In the genomic region with DNA sequence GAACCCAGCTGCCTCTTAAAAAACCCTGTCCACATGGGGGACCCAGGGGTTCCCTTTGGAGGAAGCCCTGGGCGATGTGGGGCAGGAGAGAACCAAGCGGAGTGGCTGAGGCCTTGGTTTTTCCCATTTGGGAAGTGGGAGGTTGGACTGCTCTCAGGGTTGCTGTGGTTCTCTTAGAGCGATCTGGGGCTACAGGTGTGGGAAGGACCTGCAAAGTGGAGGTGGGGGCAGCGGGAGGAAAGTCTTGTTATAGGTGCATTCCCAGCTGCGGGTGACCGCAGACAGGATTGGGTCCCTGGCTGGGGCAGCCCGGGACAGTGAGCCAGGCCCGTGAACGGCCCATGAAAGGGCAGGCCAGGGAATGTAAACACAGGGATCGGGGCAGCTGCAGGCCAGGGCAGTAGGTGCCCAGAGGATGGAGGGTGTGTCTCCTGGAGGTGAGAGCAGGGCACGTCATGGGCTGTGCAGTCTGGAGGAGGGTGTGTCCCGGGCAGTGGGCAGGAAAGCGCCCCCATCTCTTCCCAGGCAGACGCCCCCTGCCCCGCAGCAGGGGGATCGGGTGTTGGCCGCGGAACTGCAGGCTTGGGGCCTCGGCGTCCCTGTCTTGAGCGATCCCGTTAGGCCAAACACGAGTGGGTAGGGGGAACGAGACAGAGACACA, we compare ENCODE assay signal across 8 cellular contexts.
DNase-seq lines count a peak whose midpoint lies in the region; ATAC-seq lines count a peak whose summit lies in the region.

No MANE protein-coding gene starts in this region.

- H3K27ac ChIP-seq in subcutaneous abdominal adipose tissue (ENCODE audit: low read depth, low read length) = no peak overlapping the region

- peaks cover 0 to 20% (median 14%) of the 10 kb centered on the region in 5 donors for H3K36me3 ChIP-seq in subcutaneous abdominal adipose tissue (ENCODE audit: control insufficient read depth in 5 of 5, insufficient read depth in 5 of 5, low read length in 5 of 5)

- H3K4me3 Mint-ChIP-seq in T-helper 1 cell treated with Interleukin-12 subunit alpha and Interleukin-12 subunit beta and Interleukin-4 antibody, amounts not matched to agents 30 μg/mL and 1 μg/mL, for 36 hours = peak overlapping the region; percentile 92
- H3K4me3 Mint-ChIP-seq in activated naive CD8-positive, alpha-beta T cell treated with anti-CD3 and anti-CD28 coated beads, Interleukin-2, amount 50 U/mL, for 24 hours = peak overlapping the region; percentile 80

- H3K4me1 Mint-ChIP-seq in T-helper 1 cell treated with Interleukin-12 subunit alpha and Interleukin-12 subunit beta and Interleukin-4 antibody, amounts not matched to agents 30 μg/mL and 1 μg/mL, for 36 hours (ENCODE audit: low read depth) = peaks cover 10% of the 10 kb centered on the region
- H3K4me1 Mint-ChIP-seq in activated naive CD8-positive, alpha-beta T cell treated with anti-CD3 and anti-CD28 coated beads, Interleukin-2, amount 50 U/mL, for 24 hours = peaks cover 18% of the 10 kb centered on the region

- H3K27me3 Mint-ChIP-seq in T-helper 1 cell treated with Interleukin-12 subunit alpha and Interleukin-12 subunit beta and Interleukin-4 antibody, amounts not matched to agents 30 μg/mL and 1 μg/mL, for 36 hours (ENCODE audit: low read depth) = peaks cover 3% of the 10 kb centered on the region
- H3K27me3 Mint-ChIP-seq in activated naive CD8-positive, alpha-beta T cell treated with anti-CD3 and anti-CD28 coated beads, Interleukin-2, amount 50 U/mL, for 24 hours = no peaks in the 10 kb centered on the region

- DNase-seq in T-helper 1 cell (no peak), islet precursor cell (peak; percentile 60), NOMO-1 (lab: John Stamatoyannopoulos, UW; ENCODE audit: unreplicated experiment in 2 of 2) (no peak)
- no peak for DNase-seq in activated naive CD8-positive, alpha-beta T cell treated with anti-CD3 and anti-CD28 coated beads, Interleukin-2, amount 50 U/mL, for 24 hours

- peaks cover 0 to 12% (median 8%) of the 10 kb centered on the region in 5 donors for H3K9me3 ChIP-seq in subcutaneous abdominal adipose tissue (ENCODE audit: control insufficient read depth in 5 of 5, low read length in 5 of 5)

- peaks cover 0 to 28% (median 19%) of the 10 kb centered on the region in 5 donors for H3K4me1 ChIP-seq in subcutaneous abdominal adipose tissue (ENCODE audit: control insufficient read depth in 5 of 5, insufficient read depth in 5 of 5, low read length in 5 of 5)

- peaks cover 33% of the 10 kb centered on the region for H3K36me3 Mint-ChIP-seq in T-helper 1 cell treated with Interleukin-12 subunit alpha and Interleukin-12 subunit beta and Interleukin-4 antibody, amounts not matched to agents 30 μg/mL and 1 μg/mL, for 36 hours (ENCODE audit: low read depth)
- peaks cover 12% of the 10 kb centered on the region for H3K36me3 Mint-ChIP-seq in activated naive CD8-positive, alpha-beta T cell treated with anti-CD3 and anti-CD28 coated beads, Interleukin-2, amount 50 U/mL, for 24 hours (ENCODE audit: low read depth)

- H3K27me3 ChIP-seq in subcutaneous abdominal adipose tissue (ENCODE audit: control insufficient read depth in 5 of 5, insufficient read depth in 4 of 5, low read length in 5 of 5) = peaks cover under 1 to 2% (median 1%) of the 10 kb centered on the region in 5 donors

- peak overlapping the region in 4 of 5 donors; percentile 68 to 87 (median 80) for H3K4me3 ChIP-seq in subcutaneous abdominal adipose tissue (ENCODE audit: low read depth in 1 of 5, low read length in 5 of 5)

- H3K9me3 Mint-ChIP-seq in T-helper 1 cell treated with Interleukin-12 subunit alpha and Interleukin-12 subunit beta and Interleukin-4 antibody, amounts not matched to agents 30 μg/mL and 1 μg/mL, for 36 hours = peaks cover 15% of the 10 kb centered on the region
- H3K9me3 Mint-ChIP-seq in activated naive CD8-positive, alpha-beta T cell treated with anti-CD3 and anti-CD28 coated beads, Interleukin-2, amount 50 U/mL, for 24 hours = peaks cover 12% of the 10 kb centered on the region

- H3K27ac Mint-ChIP-seq in T-helper 1 cell treated with Interleukin-12 subunit alpha and Interleukin-12 subunit beta and Interleukin-4 antibody, amounts not matched to agents 30 μg/mL and 1 μg/mL, for 36 hours = peak overlapping the region; percentile 72
- peak overlapping the region; percentile 59 for H3K27ac Mint-ChIP-seq in activated naive CD8-positive, alpha-beta T cell treated with anti-CD3 and anti-CD28 coated beads, Interleukin-2, amount 50 U/mL, for 24 hours

- ATAC-seq in activated naive CD8-positive, alpha-beta T cell treated with anti-CD3 and anti-CD28 coated beads, Interleukin-2, amount 50 U/mL, for 24 hours = no peak
- ATAC-seq in HG02763 (IDR thresholded peaks at IDR 0.05; ENCODE audit: unreplicated experiment) (no peak), HG02884 (IDR thresholded peaks at IDR 0.05; ENCODE audit: unreplicated experiment) (no peak)

- H3K9ac ChIP-seq in subcutaneous abdominal adipose tissue (ENCODE audit: low read length in 5 of 5) = peak overlapping the region in 3 of 5 donors; percentile 54 to 74 (median 55)
